ENCODE assay signal across 21 cellular contexts in genomic region chr1:162432977-162433713, GRCh38. TPM values are rescaled to one million over a fixed set of nuclear protein-coding genes. Genes with fewer than 3 reads are reported as not detected.
"Had no signal": no experiment of that assay in that cellular context is flagged by ENCODE, and none has a peak within 500 bp of the region (broad histone marks: within the 10 kb centered on the region; RNA-seq: fewer than 3 reads in every experiment).

No MANE protein-coding gene starts in this region.

RNA-seq across cellular contexts. Expression of gene SH2D1B, which starts 21.2 kb away (rescaled TPM):
- total RNA-seq: activated naive CD4-positive, alpha-beta T cell treated with anti-CD3 and anti-CD28 coated beads for 36 hours; activated naive CD8-positive, alpha-beta T cell treated with anti-CD3 and anti-CD28 coated beads for 36 hours; activated naive CD8-positive, alpha-beta T cell treated with anti-CD3 and anti-CD28 coated beads, Interleukin-2, amount 10 ng/mL, durations not matched to agents 7 days and 5 days; activated T-helper 17 cell treated with anti-CD3 and anti-CD28 coated beads, Interleukin-2, amount 50 U/mL, for 72 hours; ascending aorta; astrocyte; body of pancreas; bronchial epithelial cell; cardiac septum; cerebellum; chondrocyte had no signal

RNA-seq across cellular contexts. Expression of gene C1orf226, which starts 51.6 kb away (rescaled TPM):
- total RNA-seq: activated T-helper 1 cell treated with anti-CD3 and anti-CD28 coated beads, Interleukin-12 subunit alpha, Interleukin-12 subunit beta, Interleukin-2, Interleukin-4 antibody, amounts not matched to agents 30 ng/mL and 10 ng/mL and 1 ng/mL, durations not matched to agents 14 hours and 24 hours and 36 hours; activated T-helper 17 cell treated with anti-CD3 and anti-CD28 coated beads, Interleukin-2, amount 50 U/mL, for 72 hours had no signal

RNA-seq across cellular contexts. Expression of gene SPATA46, which starts 56.5 kb away (rescaled TPM):
- total RNA-seq: activated naive CD4-positive, alpha-beta T cell treated with anti-CD3 and anti-CD28 coated beads for 36 hours; activated naive CD4-positive, alpha-beta T cell treated with anti-CD3 and anti-CD28 coated beads, Interleukin-2, amount 50 U/mL, for 72 hours; activated naive CD8-positive, alpha-beta T cell treated with anti-CD3 and anti-CD28 coated beads for 36 hours; activated naive CD8-positive, alpha-beta T cell treated with anti-CD3 and anti-CD28 coated beads, Interleukin-2, amount 10 ng/mL, durations not matched to agents 7 days and 5 days; activated T-cell treated with anti-CD3 and anti-CD28 coated beads, Interleukin-2, amount 50 U/mL, for 4 hours; activated T-cell treated with anti-CD3 and anti-CD28 coated beads, Interleukin-2, amount 50 U/mL, for 72 hours; activated T-helper 1 cell treated with anti-CD3 and anti-CD28 coated beads, Interleukin-12 subunit alpha, Interleukin-12 subunit beta, Interleukin-2, Interleukin-4 antibody, amounts not matched to agents 30 ng/mL and 10 ng/mL and 1 ng/mL, durations not matched to agents 14 hours and 24 hours and 36 hours; activated T-helper 17 cell treated with anti-CD3 and anti-CD28 coated beads, Interleukin-2, amount 50 U/mL, for 72 hours; activated T-helper 2 cell treated with anti-CD3 and anti-CD28 coated beads, Interferon-gamma antibody, Interleukin-2, Interleukin-4, amounts not matched to agents 10 μg/mL and 5 μg/mL and 100 μg/mL, durations not matched to agents 14 hours and 24 hours and 36 hours; adrenal gland; aorta; ascending aorta; astrocyte; body of pancreas; breast epithelium; bronchial epithelial cell; cardiac muscle cell; cardiac septum; cerebellum; chondrocyte had no signal
- polyA plus RNA-seq: adipose tissue, adrenal gland, aorta, cardiac muscle cell had no signal
